In the genomic region with DNA sequence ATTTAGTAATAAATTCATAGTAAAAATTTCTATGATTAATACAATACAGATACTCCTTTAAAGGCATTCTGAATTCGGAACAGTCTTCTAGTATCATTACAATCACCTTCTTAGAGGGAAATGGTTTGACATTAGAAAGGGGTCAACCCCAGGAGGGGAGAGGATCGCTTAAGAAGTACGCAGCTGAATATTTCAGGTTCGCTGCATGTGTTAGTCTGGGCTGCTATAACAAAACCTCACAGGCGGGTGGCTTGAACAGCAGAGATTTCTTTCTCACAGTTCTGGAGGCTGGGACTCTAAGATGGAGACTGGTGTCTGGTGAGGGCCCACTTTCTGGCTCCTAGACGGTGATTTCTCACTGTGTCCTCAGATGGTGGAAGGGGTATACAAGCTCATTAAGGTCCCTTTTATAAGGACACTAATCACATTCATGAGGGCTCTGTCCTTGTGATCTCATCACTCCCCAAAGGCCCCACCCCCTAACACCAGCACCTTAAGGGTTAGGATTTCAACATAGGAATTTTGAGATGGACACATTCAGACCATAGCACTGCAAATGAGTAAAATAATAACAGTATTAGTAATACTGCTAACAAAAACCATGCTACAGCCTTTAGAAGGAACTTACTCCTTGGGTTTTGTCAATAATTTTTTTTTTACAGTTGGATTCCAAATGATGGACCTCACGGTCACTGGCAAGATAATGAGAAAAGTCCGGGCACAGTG, we compare ENCODE assay signal across 21 cellular contexts. TPM values are rescaled to one million over a fixed set of nuclear protein-coding genes. Genes with fewer than 3 reads are reported as not detected.
DNase-seq lines count a peak whose midpoint lies in the region; FAIRE-seq and TF ChIP-seq lines count a peak whose summit lies in the region.
"Had no signal": no experiment of that assay in that cellular context is flagged by ENCODE, and none has a peak within 500 bp of the region (broad histone marks: within the 10 kb centered on the region; RNA-seq: fewer than 3 reads in every experiment).

No MANE protein-coding gene starts in this region.

- H3K79me2 ChIP-seq in neural progenitor cell (ENCODE audit: low read depth): peaks cover 96% of the 10 kb centered on the region

- CTCF ChIA-PET in activated naive CD4-positive, alpha-beta T cell treated with anti-CD3 and anti-CD28 coated beads for 36 hours (lab: Charles Lee): no interaction called here

- H3K9me3 Mint-ChIP-seq in HFFc6 (no peaks in the 10 kb centered on the region), neural progenitor cell (peaks cover 21% of the 10 kb centered on the region)
- H3K9me3 Mint-ChIP-seq in activated naive CD4-positive, alpha-beta T cell treated with anti-CD3 and anti-CD28 coated beads for 36 hours: no peaks in the 10 kb centered on the region
- H3K9me3 Mint-ChIP-seq: activated CD4-positive, alpha-beta memory T cell treated with anti-CD3 and anti-CD28 coated beads, Interleukin-2, amount 10 ng/mL, durations not matched to agents 7 days and 5 days; activated naive CD8-positive, alpha-beta T cell treated with anti-CD3 and anti-CD28 coated beads for 36 hours had no signal

- H3K4me2 ChIP-seq in BLaER1 treated with 17β-estradiol and CSF1 and Interleukin-3, amounts not matched to agents 10 nM and 100 nM: peak overlapping the region; percentile 82 to 98 (median 95)
- H3K4me2 ChIP-seq in neural progenitor cell: no peak overlapping the region

- peaks cover 0 to 34% (median 6%) of the 10 kb centered on the region in 11 experiments; a peak in 15 of 22 replicates for H4K20me1 ChIP-seq in BLaER1 treated with 17β-estradiol and CSF1 and Interleukin-3, amounts not matched to agents 10 nM and 100 nM
- H4K20me1 ChIP-seq in neural progenitor cell (ENCODE audit: low read depth): peaks cover 20% of the 10 kb centered on the region

- intact Hi-C loops in activated naive CD4-positive, alpha-beta T cell treated with anti-CD3 and anti-CD28 coated beads for 36 hours (cut with micrococcal nuclease): no loop called here
- intact Hi-C loops in dorsolateral prefrontal cortex (cut with DNase I): no loop called here

- H3K36me3 ChIP-seq in BLaER1 treated with 17β-estradiol and CSF1 and Interleukin-3, amounts not matched to agents 10 nM and 100 nM: peaks cover 0 to 18% (median under 1%) of the 10 kb centered on the region in 11 experiments; a peak in 7 of 22 replicates
- no peaks in the 10 kb centered on the region for H3K36me3 ChIP-seq in bronchial epithelial cell (ENCODE audit: control insufficient read depth, insufficient read depth, low read length)
- H3K36me3 ChIP-seq in neural progenitor cell: no peaks in the 10 kb centered on the region
- H3K36me3 ChIP-seq: left lung, thoracic aorta had no signal

- H3K4me3 Mint-ChIP-seq in HFFc6 (no peak overlapping the region), neural progenitor cell (no peak overlapping the region)
- no peak overlapping the region for H3K4me3 Mint-ChIP-seq in activated naive CD4-positive, alpha-beta T cell treated with anti-CD3 and anti-CD28 coated beads for 36 hours
- H3K4me3 Mint-ChIP-seq: activated CD4-positive, alpha-beta memory T cell treated with anti-CD3 and anti-CD28 coated beads, Interleukin-2, amount 10 ng/mL, durations not matched to agents 7 days and 5 days; brain had no signal

- peak overlapping the region; percentile 46 for H3K27ac Mint-ChIP-seq in HFFc6
- peak overlapping the region; percentile 87 for H3K27ac Mint-ChIP-seq in neural progenitor cell
- H3K27ac Mint-ChIP-seq in activated naive CD4-positive, alpha-beta T cell treated with anti-CD3 and anti-CD28 coated beads for 36 hours: no peak overlapping the region
- H3K27ac Mint-ChIP-seq: activated CD4-positive, alpha-beta memory T cell treated with anti-CD3 and anti-CD28 coated beads, Interleukin-2, amount 10 ng/mL, durations not matched to agents 7 days and 5 days; activated naive CD8-positive, alpha-beta T cell treated with anti-CD3 and anti-CD28 coated beads for 36 hours had no signal

- H3K27ac ChIP-seq in BLaER1 treated with 17β-estradiol and CSF1 and Interleukin-3, amounts not matched to agents 10 nM and 100 nM: peak overlapping the region in 9 of 11 experiments; percentile 70 to 91 (median 82); a peak in 17 of 22 replicates
- H3K27ac ChIP-seq in neural progenitor cell (no peak overlapping the region), dorsolateral prefrontal cortex (no peak overlapping the region)
- H3K27ac ChIP-seq: left lung, thoracic aorta had no signal

- no peak overlapping the region for H2AFZ ChIP-seq in neural progenitor cell (replicated peaks)

- no peak for TF ChIP-seq CTCF in HFFc6 (IDR thresholded peaks at IDR 0.05)
- no peak for TF ChIP-seq CTCF in bronchial epithelial cell (IDR thresholded peaks at IDR 0.05; ENCODE audit: insufficient read depth, low read length, severe bottlenecking)
- no peak for TF ChIP-seq CTCF in neural progenitor cell (IDR thresholded peaks at IDR 0.05)
- no peak for TF ChIP-seq CTCF in dorsolateral prefrontal cortex (IDR thresholded peaks at IDR 0.05 in 54 of 56, conservative IDR thresholded peaks at IDR 0.05 in 2 of 56; ENCODE audit: low read depth in 1 of 56, partially characterized antibody in 56 of 56)

- H3F3A ChIP-seq in neural progenitor cell (ENCODE audit: low read depth): no peaks in the 10 kb centered on the region

- peak overlapping the region in 6 of 11 experiments; percentile 70 to 83 (median 82); a peak in 9 of 22 replicates for H3K9ac ChIP-seq in BLaER1 treated with 17β-estradiol and CSF1 and Interleukin-3, amounts not matched to agents 10 nM and 100 nM
- H3K9ac ChIP-seq in neural progenitor cell: no peak overlapping the region

- FAIRE-seq in bronchial epithelial cell (lab: Jason Lieb, UNC): no peak
- FAIRE-seq: H54 had no signal

- H3K27me3 Mint-ChIP-seq in HFFc6 (ENCODE audit: insufficient read depth): peaks cover 3% of the 10 kb centered on the region; the same call in 1 of the 2 replicates
- H3K27me3 Mint-ChIP-seq in neural progenitor cell (ENCODE audit: insufficient read depth, low read depth): peaks cover 5% of the 10 kb centered on the region
- no peaks in the 10 kb centered on the region for H3K27me3 Mint-ChIP-seq in activated naive CD4-positive, alpha-beta T cell treated with anti-CD3 and anti-CD28 coated beads for 36 hours (ENCODE audit: low read depth)
- H3K27me3 Mint-ChIP-seq: activated CD4-positive, alpha-beta memory T cell treated with anti-CD3 and anti-CD28 coated beads, Interleukin-2, amount 10 ng/mL, durations not matched to agents 7 days and 5 days; activated naive CD8-positive, alpha-beta T cell treated with anti-CD3 and anti-CD28 coated beads for 36 hours; brain had no signal

- H3K36me3 Mint-ChIP-seq in HFFc6 (ENCODE audit: low read depth): peaks cover 40% of the 10 kb centered on the region
- peaks cover 51% of the 10 kb centered on the region for H3K36me3 Mint-ChIP-seq in neural progenitor cell
- H3K36me3 Mint-ChIP-seq in activated naive CD4-positive, alpha-beta T cell treated with anti-CD3 and anti-CD28 coated beads for 36 hours (ENCODE audit: low read depth): peaks cover 2% of the 10 kb centered on the region

- peaks cover 70 to 88% (median 74%) of the 10 kb centered on the region in 10 experiments for H3K4me1 ChIP-seq in BLaER1 treated with 17β-estradiol and CSF1 and Interleukin-3, amounts not matched to agents 10 nM and 100 nM
- H3K4me1 ChIP-seq in neural progenitor cell: peaks cover 8% of the 10 kb centered on the region

- H3K4me3 ChIP-seq in BLaER1 treated with 17β-estradiol and CSF1 and Interleukin-3, amounts not matched to agents 10 nM and 100 nM: 0 out of 20 replicates have a peak overlapping the region, but pooled peaks of 1 of the 10 experiments have one; percentile 53
- H3K4me3 ChIP-seq in bronchial epithelial cell (ENCODE audit: low read depth, low read length): no peak overlapping the region
- no peak overlapping the region for H3K4me3 ChIP-seq in neural progenitor cell
- no peak overlapping the region for H3K4me3 ChIP-seq in dorsolateral prefrontal cortex
- H3K4me3 ChIP-seq: left lung, mucosa of descending colon, thoracic aorta had no signal

- no peaks in the 10 kb centered on the region for H3K27me3 ChIP-seq in BLaER1 treated with 17β-estradiol and CSF1 and Interleukin-3, amounts not matched to agents 10 nM and 100 nM
- H3K27me3 ChIP-seq in bronchial epithelial cell (ENCODE audit: control insufficient read depth, insufficient read depth, low read length) (no peaks in the 10 kb centered on the region), neural progenitor cell (no peaks in the 10 kb centered on the region), dorsolateral prefrontal cortex (no peaks in the 10 kb centered on the region)
- H3K27me3 ChIP-seq: left lung had no signal

- DNase-seq in HFFc6 (no peak), bronchial epithelial cell (ENCODE audit: low read depth) (peak; percentile 41), neural progenitor cell (ENCODE audit: low spot score) (no peak), dorsolateral prefrontal cortex (no peak), cerebellar cortex (ENCODE audit: low spot score) (no peak)
- DNase-seq in activated naive CD4-positive, alpha-beta T cell treated with anti-CD3 and anti-CD28 coated beads for 36 hours: no peak
- DNase-seq: activated CD4-positive, alpha-beta memory T cell treated with anti-CD3 and anti-CD28 coated beads, Interleukin-2, amount 10 ng/mL, durations not matched to agents 7 days and 5 days; activated naive CD8-positive, alpha-beta T cell treated with anti-CD3 and anti-CD28 coated beads for 36 hours; activated T-cell treated with anti-CD3 and anti-CD28 coated beads, Interleukin-2, amount 50 U/mL, for 1 hour; AML-193; COR-L47; left lung; MM.1S; mucosa of descending colon; NCI-H748 treated with DMSO at 0.1 percent for 48 hours; OCI-M1; retina had no signal

- H3K4me1 Mint-ChIP-seq in HFFc6 (ENCODE audit: low read depth) (peaks cover 49% of the 10 kb centered on the region), neural progenitor cell (peaks cover 18% of the 10 kb centered on the region)
- H3K4me1 Mint-ChIP-seq in activated naive CD4-positive, alpha-beta T cell treated with anti-CD3 and anti-CD28 coated beads for 36 hours (ENCODE audit: low read depth): peaks cover 3% of the 10 kb centered on the region
- H3K4me1 Mint-ChIP-seq: activated CD4-positive, alpha-beta memory T cell treated with anti-CD3 and anti-CD28 coated beads, Interleukin-2, amount 10 ng/mL, durations not matched to agents 7 days and 5 days had no signal

- H3K9me3 ChIP-seq in BLaER1 treated with 17β-estradiol and CSF1 and Interleukin-3, amounts not matched to agents 10 nM and 100 nM (replicated peaks in 1 of 11): peaks cover 0 to 5% (median 0%) of the 10 kb centered on the region in 11 experiments; a peak in 2 of 22 replicates
- no peaks in the 10 kb centered on the region for H3K9me3 ChIP-seq in neural progenitor cell (ENCODE audit: low read depth)
- H3K9me3 ChIP-seq: left lung, mucosa of descending colon, thoracic aorta had no signal

RNA-seq across cellular contexts. Expression of a gene that starts 34.0 kb away (rescaled TPM):
- total RNA-seq in HFFc6 (2021; fragmentation: NEBNext Ultra II Directional; extraction: Animal tissue kit (Norgen Biotek cat#: 25700)): 10 to 100 TPM; 52.9 to 61.9 (median 57.6) TPM
- total RNA-seq in bronchial epithelial cell: 12.1 and 12.8 TPM in 2 replicates
- total RNA-seq in neural progenitor cell (ENCODE audit: low replicate concordance): 32.2 and 34.7 TPM in 2 replicates
- total RNA-seq in activated naive CD4-positive, alpha-beta T cell treated with anti-CD3 and anti-CD28 coated beads for 36 hours: 10 to 100 TPM; 14.1 to 15.0 TPM
- total RNA-seq in dorsolateral prefrontal cortex: 100 to 1,000 TPM in 12 of 120 experiments, 10 to 100 TPM in 108; 45.2 to 162 (median 67.4) TPM

Comparison
In these comparisons a context has a peak if more than half of its experiments do, and no peak if none do; other contexts are left out.
1. H3K27ac ChIP-seq: peak in BLaER1 treated with 17β-estradiol and CSF1 and Interleukin-3, amounts not matched to agents 10 nM and 100 nM (9 of 11); none in neural progenitor cell (single experiment) and dorsolateral prefrontal cortex (0 of 59).